7 cellular contexts compared by ENCODE assay signal in genomic region chr11:47960015-47960414, GRCh38.
"Had no signal": no experiment of that assay in that cellular context is flagged by ENCODE, and none has a peak within 500 bp of the region (broad histone marks: within the 10 kb centered on the region; RNA-seq: fewer than 3 reads in every experiment).

No MANE protein-coding gene starts in this region.

- H3K36me3 Mint-ChIP-seq: IgD-negative memory B cell had no signal

- ATAC-seq: HepG2, K562 had no signal

- H3K4me3 ChIP-seq: K562 had no signal

- H3K9me3 Mint-ChIP-seq: IgD-negative memory B cell had no signal

- H3K27me3 Mint-ChIP-seq: IgD-negative memory B cell had no signal

- H3K4me3 Mint-ChIP-seq: IgD-negative memory B cell had no signal

- H3K27ac ChIP-seq: HL-60 had no signal

- DNase-seq: IMR-90, KBM-7, KG1 had no signal
